9 cellular contexts compared by ENCODE assay signal in the genomic region with DNA sequence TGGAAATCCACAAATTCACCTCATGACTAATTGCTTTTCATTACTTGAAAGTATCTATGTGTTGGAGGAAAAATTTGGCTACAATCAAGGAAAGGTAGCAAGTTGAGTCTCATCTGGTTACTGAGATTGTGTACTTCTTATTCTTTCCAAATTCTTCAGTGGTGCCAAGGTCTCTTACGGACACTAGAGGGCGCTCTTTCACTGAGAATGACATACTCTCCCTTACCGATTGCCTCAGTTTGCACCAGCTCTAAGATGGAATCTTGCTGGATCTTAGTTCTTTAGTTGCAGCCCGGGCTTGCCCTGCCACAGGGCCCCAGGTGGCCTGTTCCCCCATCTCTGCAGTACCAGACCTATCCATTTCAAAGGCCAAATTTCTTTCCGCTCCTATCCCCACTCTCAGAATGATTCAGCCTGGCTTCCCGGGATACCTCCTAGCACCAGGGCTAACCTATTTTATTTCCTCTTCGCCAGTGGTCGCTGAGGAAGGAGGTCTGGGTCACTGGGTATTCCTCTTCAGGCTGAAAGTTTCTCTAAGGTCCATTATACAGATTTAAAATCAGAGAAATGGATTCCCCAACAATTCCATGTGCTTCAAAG. TPM values are rescaled to one million over a fixed set of nuclear protein-coding genes. Genes with fewer than 3 reads are reported as not detected.
DNase-seq lines count a peak whose midpoint lies in the region; ATAC-seq, FAIRE-seq and TF ChIP-seq lines count a peak whose summit lies in the region.
"Had no signal": no experiment of that assay in that cellular context is flagged by ENCODE, and none has a peak within 500 bp of the region (broad histone marks: within the 10 kb centered on the region; RNA-seq: fewer than 3 reads in every experiment).

No MANE protein-coding gene starts in this region.

- H3K9me3 Mint-ChIP-seq in CD4-positive, alpha-beta T cell, result no peaks in the 10 kb centered on the region

- no peaks in the 10 kb centered on the region for H3K36me3 ChIP-seq in adrenal gland (replicated peaks in 1 of 2)

- peak; percentile 81 for FAIRE-seq in GM18507 (lab: Jason Lieb, UNC)

- DNase-seq in CD4-positive, alpha-beta T cell, result peak in 5 of 10 experiments; percentile 0 to 19 (median 1)
- DNase-seq in GM18507 (ENCODE audit: extremely low spot score, insufficient read length, low read depth) (peak; percentile 11), NOMO-1 treated with dmso at 0.1 percent for 144 hours (lab: John Stamatoyannopoulos, UW; ENCODE audit: unreplicated experiment) (peak; percentile 29), adrenal gland (peak; percentile 15 to 52 (median 28)), hippocampal formation (lab: John Stamatoyannopoulos, UW) (peak; percentile 9 to 36)
- DNase-seq in stimulated activated CD4-positive, alpha-beta T cell treated with anti-CD3 and anti-CD28 coated beads, Interleukin-4, amount 100 ng/mL, for 24 hours, result peak; percentile 30
- DNase-seq: right cardiac atrium had no signal

- no peak overlapping the region for H3K4me3 Mint-ChIP-seq in CD4-positive, alpha-beta T cell

- no peaks in the 10 kb centered on the region for H3K9me3 ChIP-seq in CD4-positive, alpha-beta T cell (ENCODE audit: control insufficient read depth, low read length)
- H3K9me3 ChIP-seq in adrenal gland (replicated peaks in 1 of 3), result no peaks in the 10 kb centered on the region

- no peak overlapping the region for H3K27ac ChIP-seq in CD4-positive, alpha-beta T cell (ENCODE audit: low read depth, low read length)
- no peak overlapping the region for H3K27ac ChIP-seq in adrenal gland

- POLR2A ChIA-PET in CD4-positive, alpha-beta T cell (lab: Charles Lee), result no interaction called here

- intact Hi-C loops in CD4-positive, alpha-beta T cell (cut with DNase I, micrococcal nuclease), result loop anchor here (1.0 to 5.0 kb wide), 7 partner anchors 211 to 1776 kb away; no protein-coding TSS in a partner anchor
- intact Hi-C loops in adrenal gland (cut with DNase I), result loop anchor here in 1 of 2 donors (5.0 kb wide), 2 partner anchors 206 to 531 kb away; no protein-coding TSS in a partner anchor

- peak; percentile 67 for TF ChIP-seq CTCF in CD4-positive, alpha-beta T cell (IDR thresholded peaks at IDR 0.05)
- peak; percentile 59 to 88 (median 78) for TF ChIP-seq CTCF in adrenal gland (IDR thresholded peaks at IDR 0.05)

- peaks cover 3% of the 10 kb centered on the region for H3K27me3 ChIP-seq in CD4-positive, alpha-beta T cell (ENCODE audit: control insufficient read depth, insufficient read depth, low read length)
- peaks cover 4% of the 10 kb centered on the region for H3K27me3 ChIP-seq in adrenal gland

- CTCF ChIA-PET in CD4-positive, alpha-beta T cell (lab: Charles Lee), result interaction anchor here (0.6 to 2.0 kb wide), 3 partner anchors 15 to 1481 kb away, joined by 3 to 10 read pairs (median 4); no protein-coding TSS in a partner anchor

- 28 to 34% (median 28%) methylated on average over 7 to 8 of the region's 8 CpGs for WGBS in adrenal gland, 4 donors

- H3K36me3 Mint-ChIP-seq in CD4-positive, alpha-beta T cell (ENCODE audit: low read depth), result no peaks in the 10 kb centered on the region

- H3K27me3 Mint-ChIP-seq in CD4-positive, alpha-beta T cell, result peaks cover 43% of the 10 kb centered on the region

- no peak for TF ChIP-seq POLR2A in adrenal gland (IDR thresholded peaks at IDR 0.05)

- ATAC-seq in CD4-positive, alpha-beta T cell (ENCODE audit: poor library complexity), result no peak
- ATAC-seq in HG03460 (IDR thresholded peaks at IDR 0.05; ENCODE audit: unreplicated experiment) (peak; percentile 68), GM19035 (IDR thresholded peaks at IDR 0.05; ENCODE audit: unreplicated experiment) (no peak)

- H3K27ac Mint-ChIP-seq in CD4-positive, alpha-beta T cell, result no peak overlapping the region

- no peaks in the 10 kb centered on the region for H3K4me1 ChIP-seq in adrenal gland (replicated peaks in 1 of 2)

- no peak overlapping the region for H3K4me3 ChIP-seq in adrenal gland

- H3K4me1 Mint-ChIP-seq in CD4-positive, alpha-beta T cell (ENCODE audit: low read depth), result no peaks in the 10 kb centered on the region

RNA-seq across cellular contexts. Expression of gene GPR50, which starts 24.6 kb away (rescaled TPM):
- not detected for total RNA-seq in CD4-positive, alpha-beta T cell
- total RNA-seq in adrenal gland, result not detected
- under 1 TPM in 1 of 3 donors, not detected in 2; 0.40 TPM for polyA plus RNA-seq in adrenal gland
- total RNA-seq: right cardiac atrium had no signal
- polyA plus RNA-seq: right cardiac atrium had no signal
